14 cellular contexts compared by ENCODE assay signal in genomic region chr13:95509521-95510315, GRCh38. TPM values are rescaled to one million over a fixed set of nuclear protein-coding genes. Genes with fewer than 3 reads are reported as not detected.
DNase-seq lines count a peak whose midpoint lies in the region; ATAC-seq and TF ChIP-seq lines count a peak whose summit lies in the region.
"Had no signal": no experiment of that assay in that cellular context is flagged by ENCODE, and none has a peak within 500 bp of the region (broad histone marks: within the 10 kb centered on the region; RNA-seq: fewer than 3 reads in every experiment).

No MANE protein-coding gene starts in this region.

- ATAC-seq in mucosa of descending colon (peak; percentile 29), GM21447 (IDR thresholded peaks at IDR 0.05; ENCODE audit: unreplicated experiment) (no peak)
- ATAC-seq: left colon had no signal

- H3K9me3 ChIP-seq in mucosa of descending colon, result no peaks in the 10 kb centered on the region
- no peaks in the 10 kb centered on the region for H3K9me3 ChIP-seq in tibial nerve
- H3K9me3 ChIP-seq: pancreas had no signal

- H3K9me3 Mint-ChIP-seq in mesothelial cell of epicardium, result no peaks in the 10 kb centered on the region

- TF ChIP-seq EP300 in tibial nerve (IDR thresholded peaks at IDR 0.05), result no peak

- no peak overlapping the region for H3K27ac Mint-ChIP-seq in mesothelial cell of epicardium

- H3K36me3 Mint-ChIP-seq in mesothelial cell of epicardium, result no peaks in the 10 kb centered on the region

- no peaks in the 10 kb centered on the region for H3K4me1 Mint-ChIP-seq in mesothelial cell of epicardium

- DNase-seq in GDM1 (lab: John Stamatoyannopoulos, UW), result peak; percentile 67
- DNase-seq in MV-4-11 (lab: John Stamatoyannopoulos, UW), result peak; percentile 77
- peak; percentile 74 for DNase-seq in brain microvascular endothelial cell
- no peak for DNase-seq in mucosa of descending colon
- DNase-seq in mesothelial cell of epicardium (ENCODE audit: low spot score in 2 of 2, unreplicated experiment in 2 of 2), result no peak
- DNase-seq in tibial nerve (ENCODE audit: low spot score in 2 of 2), result no peak
- no peak for DNase-seq in NCI-H146 treated with DMSO at 0.1 percent for 48 hours (lab: John Stamatoyannopoulos, UW; ENCODE audit: unreplicated experiment)
- DNase-seq: anterior cingulate cortex; left colon; NCI-H774; pancreas; stimulated activated CD4-positive, alpha-beta T cell treated with anti-CD3 and anti-CD28 coated beads, Interleukin-4, amount 100 ng/mL, for 4 hours; T-helper 9 cell had no signal

- no peaks in the 10 kb centered on the region for H3K4me1 ChIP-seq in mucosa of descending colon (ENCODE audit: low read depth)
- H3K4me1 ChIP-seq in tibial nerve, result no peaks in the 10 kb centered on the region

- in situ Hi-C loops in brain microvascular endothelial cell (cut with HindIII; ENCODE audit: low pct_ligation_motif_present, low sequenced_read_pairs), result no loop called here

- no peak for TF ChIP-seq POLR2A in tibial nerve (IDR thresholded peaks at IDR 0.05)

- peak overlapping the region; percentile 81 for H3K27ac ChIP-seq in brain microvascular endothelial cell
- no peak overlapping the region for H3K27ac ChIP-seq in tibial nerve
- H3K27ac ChIP-seq: pancreas had no signal

- 63 to 66% methylated on average over 8 of the region's 8 CpGs for WGBS in tibial nerve, 2 donors

- no peak overlapping the region for H3K4me3 Mint-ChIP-seq in mesothelial cell of epicardium

- H3K27me3 ChIP-seq in brain microvascular endothelial cell (replicated peaks) (no peaks in the 10 kb centered on the region), tibial nerve (no peaks in the 10 kb centered on the region)
- H3K27me3 ChIP-seq: pancreas had no signal

- peaks cover 6% of the 10 kb centered on the region for H3K27me3 Mint-ChIP-seq in mesothelial cell of epicardium (ENCODE audit: low read depth)

- H3K36me3 ChIP-seq in brain microvascular endothelial cell (replicated peaks) (no peaks in the 10 kb centered on the region), mucosa of descending colon (ENCODE audit: low read depth) (no peaks in the 10 kb centered on the region), tibial nerve (no peaks in the 10 kb centered on the region)
- H3K36me3 ChIP-seq: pancreas had no signal

- TF ChIP-seq CTCF in brain microvascular endothelial cell (IDR thresholded peaks at IDR 0.05; ENCODE audit: low read depth, low read length, missing control alignments) (no peak), mucosa of descending colon (IDR thresholded peaks at IDR 0.05) (no peak), mesothelial cell of epicardium (IDR thresholded peaks at IDR 0.05; ENCODE audit: unreplicated experiment) (no peak), tibial nerve (IDR thresholded peaks at IDR 0.05) (no peak)

- H3K4me3 ChIP-seq in brain microvascular endothelial cell (ENCODE audit: low read depth, low read length) (peak overlapping the region; percentile 24), mucosa of descending colon (no peak overlapping the region), tibial nerve (no peak overlapping the region)
- H3K4me3 ChIP-seq: pancreas had no signal

- intact Hi-C loops in mucosa of descending colon (cut with DNase I, micrococcal nuclease), result no loop called here

RNA-seq across cellular contexts. Expression of gene CLDN10, which starts 42.8 kb away (rescaled TPM):
- under 1 TPM in 1 of 3 donors, not detected in 2; 0.43 TPM for total RNA-seq in mucosa of descending colon
- total RNA-seq in mesothelial cell of epicardium, result 1.1 to 2.0 TPM (median 1.5 TPM) in 3 replicates
- under 1 TPM in 1 of 4 donors, not detected in 3; 0.44 TPM for total RNA-seq in tibial nerve

Comparison
In these comparisons a context has a peak if more than half of its experiments do, and no peak if none do; other contexts are left out.
1. DNase-seq: peak in GDM1 (single experiment), MV-4-11 (single experiment) and brain microvascular endothelial cell (single experiment); none in mucosa of descending colon (0 of 3), mesothelial cell of epicardium (0 of 2), tibial nerve (0 of 2) and NCI-H146 treated with DMSO at 0.1 percent for 48 hours (single experiment).